1 cellular context compared by ENCODE assay signal in genomic region chr3:194257916-194258668, GRCh38.
TF ChIP-seq lines count a peak whose summit lies in the region.

No MANE protein-coding gene starts in this region.

TF ChIP-seq in K562, 482 proteins besides CTCF, POLR2A, EP300 and RAD21 (continued from another document):
- no peak for TF ChIP-seq TEAD4 (IDR thresholded peaks at IDR 0.05; ENCODE audit: low read length)
- TF ChIP-seq TEAD4 (CRISPR knock-in tag; IDR thresholded peaks at IDR 0.05; ENCODE audit: borderline replicate concordance): no peak
- no peak for TF ChIP-seq ELF4 (CRISPR knock-in tag; IDR thresholded peaks at IDR 0.05)
- TF ChIP-seq PKNOX1 (IDR thresholded peaks at IDR 0.05): no peak
- no peak for TF ChIP-seq ZFP36 (IDR thresholded peaks at IDR 0.05; ENCODE audit: low read depth, low read length, partially characterized antibody)
- TF ChIP-seq BDP1 (IDR thresholded peaks at IDR 0.05; ENCODE audit: insufficient read depth, insufficient read length): no peak
- TF ChIP-seq ZNF609 (CRISPR knock-in tag; IDR thresholded peaks at IDR 0.05; ENCODE audit: borderline replicate concordance): no peak
- no peak for TF ChIP-seq ZSCAN32 (CRISPR knock-in tag; IDR thresholded peaks at IDR 0.05)
- TF ChIP-seq TCFL5 (CRISPR knock-in tag; conservative IDR thresholded peaks at IDR 0.05): no peak
- peak in 1 of 2 experiments; percentile 62; a peak in 1 of 4 replicates for TF ChIP-seq TRIM24 (IDR thresholded peaks at IDR 0.05)
- TF ChIP-seq RHOXF2B (CRISPR knock-in tag; conservative IDR thresholded peaks at IDR 0.05): no peak
- peak; percentile 80 for TF ChIP-seq HDAC2 (IDR thresholded peaks at IDR 0.05)
- TF ChIP-seq TOE1 (IDR thresholded peaks at IDR 0.05; ENCODE audit: borderline replicate concordance): no peak
- no peak for TF ChIP-seq TOE1 (CRISPR knock-in tag; IDR thresholded peaks at IDR 0.05; ENCODE audit: borderline replicate concordance, low read depth)
- TF ChIP-seq TRIM25 (IDR thresholded peaks at IDR 0.05; ENCODE audit: borderline replicate concordance): no peak
- TF ChIP-seq FOXP4 (CRISPR knock-in tag; IDR thresholded peaks at IDR 0.05; ENCODE audit: borderline replicate concordance): no peak
- TF ChIP-seq DNMT1 (IDR thresholded peaks at IDR 0.05): no peak
- 0 out of 2 replicates have a peak, but pooled peaks have one; percentile 9 for TF ChIP-seq FOXM1 (IDR thresholded peaks at IDR 0.05; ENCODE audit: low read depth)
- TF ChIP-seq FOXM1 (CRISPR knock-in tag; IDR thresholded peaks at IDR 0.05; ENCODE audit: low read depth): no peak
- no peak for TF ChIP-seq HMGXB4 (CRISPR knock-in tag; IDR thresholded peaks at IDR 0.05)
- TF ChIP-seq TCF7 (IDR thresholded peaks at IDR 0.05; ENCODE audit: borderline replicate concordance): no peak
- TF ChIP-seq ZNF24 (IDR thresholded peaks at IDR 0.05): peak; percentile 96
- no peak for TF ChIP-seq EHMT2 (IDR thresholded peaks at IDR 0.05)
- TF ChIP-seq ZNF561 (CRISPR knock-in tag; conservative IDR thresholded peaks at IDR 0.05): no peak
- TF ChIP-seq CBX3 (IDR thresholded peaks at IDR 0.05; ENCODE audit: borderline replicate concordance in 1 of 2, low read length in 2 of 2): peak in 1 of 2 experiments; percentile 98; a peak in 2 of 3 replicates
- no peak for TF ChIP-seq ZNF699 (CRISPR knock-in tag; IDR thresholded peaks at IDR 0.05; ENCODE audit: insufficient replicate concordance)
- TF ChIP-seq ZKSCAN1 (IDR thresholded peaks at IDR 0.05; ENCODE audit: low read depth, low read length): no peak
- TF ChIP-seq EWSR1 (IDR thresholded peaks at IDR 0.05; ENCODE audit: borderline replicate concordance, low read depth, partially characterized antibody): no peak
- TF ChIP-seq ZNF143 (CRISPR knock-in tag; IDR thresholded peaks at IDR 0.05): no peak
- no peak for TF ChIP-seq VEZF1 (CRISPR knock-in tag; IDR thresholded peaks at IDR 0.05)
- TF ChIP-seq POLR3G (IDR thresholded peaks at IDR 0.05; ENCODE audit: extremely low read depth, insufficient read length, insufficient replicate concordance): no peak
